In the genomic region with DNA sequence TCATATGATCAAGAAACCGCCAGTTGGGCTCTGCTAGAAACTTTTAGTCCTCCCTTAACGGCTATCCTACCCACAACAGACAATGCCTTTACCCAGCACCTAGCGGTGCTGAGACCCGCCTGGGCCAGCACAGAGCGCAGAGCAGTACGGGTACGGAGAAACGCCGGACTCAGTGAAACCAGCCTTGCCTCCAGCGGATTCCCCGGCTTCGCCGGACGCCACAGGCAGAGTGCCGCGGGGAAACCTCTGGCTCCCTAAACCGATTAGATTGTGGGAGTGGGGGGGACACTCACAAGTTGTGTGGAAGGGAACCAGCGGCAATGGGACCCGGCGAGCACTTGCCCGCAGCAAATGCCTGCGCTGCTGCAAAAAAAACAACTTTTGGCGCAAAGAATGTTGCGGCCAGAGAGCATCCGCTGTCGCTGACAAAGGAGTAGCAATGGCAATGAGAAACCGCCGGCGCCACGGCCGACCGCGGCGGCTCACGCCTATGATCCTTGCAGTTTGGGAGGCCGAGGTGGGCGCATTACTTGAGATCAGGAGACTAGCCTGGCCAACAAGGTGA, we compare ENCODE assay signal across 9 cellular contexts.
A peak's percentile ranks its signal among the peaks of the same experiment; 100 is the strongest.
DNase-seq lines count a peak whose midpoint lies in the region; ATAC-seq, FAIRE-seq and TF ChIP-seq lines count a peak whose summit lies in the region.
"Had no signal": no experiment of that assay in that cellular context is flagged by ENCODE, and none has a peak within 500 bp of the region (broad histone marks: within the 10 kb centered on the region; RNA-seq: fewer than 3 reads in every experiment).

No MANE protein-coding gene starts in this region.

- CTCF ChIA-PET in A549 (lab: Yijun Ruan, JAX), result interaction anchor here (1.8 to 1.9 kb wide), 2 partner anchors 20 to 29 kb away, joined by 5 to 6 read pairs; no protein-coding TSS in a partner anchor

- ATAC-seq in A549 (no peak), HG03196 (IDR thresholded peaks at IDR 0.05; ENCODE audit: unreplicated experiment) (peak; percentile 26)

- H3K9me3 ChIP-seq in A549 (peaks cover 35% of the 10 kb centered on the region), osteoblast (ENCODE audit: low read depth, low read length) (peaks cover 7% of the 10 kb centered on the region)

- H3K79me2 ChIP-seq in osteoblast (ENCODE audit: insufficient read depth, low read length), result peaks cover 24% of the 10 kb centered on the region

- TF ChIP-seq POLR2A in A549 (IDR thresholded peaks at IDR 0.05; ENCODE audit: low read length) (no peak), GM18951 (IDR thresholded peaks at IDR 0.05; ENCODE audit: extremely low read depth, insufficient read depth, insufficient read length) (peak; percentile 39)

- no peak for FAIRE-seq in A549 (lab: Jason Lieb, UNC)
- FAIRE-seq: frontal cortex had no signal

- H2AFZ ChIP-seq in osteoblast (ENCODE audit: low read length), result peak overlapping the region; percentile 90

- H3K27ac ChIP-seq in A549, result peak overlapping the region; percentile 95 to 99; a peak in 4 of 6 replicates
- H3K27ac ChIP-seq in dorsolateral prefrontal cortex, result peak overlapping the region in 7 of 59 donors; percentile 53 to 88 (median 80)
- peak overlapping the region; percentile 91 for H3K27ac ChIP-seq in osteoblast (ENCODE audit: low read depth, low read length)
- H3K27ac ChIP-seq in urinary bladder (ENCODE audit: low read depth), result peak overlapping the region; percentile 42

- H3K4me2 ChIP-seq in A549 (no peak overlapping the region), osteoblast (ENCODE audit: insufficient read depth, low read length) (peak overlapping the region; percentile 90)

- 96% methylated on average over 37 of the region's 37 CpGs for WGBS in A549 (ENCODE audit: missing lambda C conversion rate)
- 1% methylated on average over 37 of the region's 37 CpGs for WGBS in urinary bladder

- no peaks in the 10 kb centered on the region for H3K36me3 ChIP-seq in osteoblast (ENCODE audit: insufficient read depth, low read length)
- no peaks in the 10 kb centered on the region for H3K36me3 ChIP-seq in urinary bladder (ENCODE audit: insufficient read depth)

- TF ChIP-seq CTCF in A549 (IDR thresholded peaks at IDR 0.05), result no peak
- TF ChIP-seq CTCF in dorsolateral prefrontal cortex (IDR thresholded peaks at IDR 0.05 in 54 of 56, conservative IDR thresholded peaks at IDR 0.05 in 2 of 56; ENCODE audit: low read depth in 1 of 56, partially characterized antibody in 56 of 56), result no peak
- TF ChIP-seq CTCF in osteoblast (IDR thresholded peaks at IDR 0.05; ENCODE audit: extremely low read depth, low read depth, low read length), result no peak

- H3K4me1 ChIP-seq in A549 (peaks cover 19% of the 10 kb centered on the region), osteoblast (ENCODE audit: insufficient read depth, low read length) (peaks cover 15% of the 10 kb centered on the region), urinary bladder (ENCODE audit: insufficient read depth) (no peaks in the 10 kb centered on the region)

- no peak for TF ChIP-seq RAD21 in A549 (conservative IDR thresholded peaks at IDR 0.05 in 1 of 2, IDR thresholded peaks at IDR 0.05 in 1 of 2)

- intact Hi-C loops in dorsolateral prefrontal cortex (cut with DNase I), result loop anchor here (5.0 kb wide), 1 partner anchor 40 kb away; no protein-coding TSS in a partner anchor

- DNase-seq in A549 (ENCODE audit: low read depth in 1 of 2, low spot score in 1 of 2) (no peak), dorsolateral prefrontal cortex (no peak), osteoblast (ENCODE audit: insufficient read length, low spot score, missing footprints) (peak; percentile 79), UCSD-AML1 (lab: John Stamatoyannopoulos, UW; ENCODE audit: unreplicated experiment) (no peak)
- DNase-seq in activated CD4-positive, alpha-beta T cell treated with anti-CD3 and anti-CD28 coated beads for 1 hour, result peak; percentile 23

- in situ Hi-C loops in GM18951 (cut with MboI; ENCODE audit: low sequenced_read_pairs, unreplicated experiment), result no loop called here

- H4K20me1 ChIP-seq in osteoblast (ENCODE audit: insufficient read depth, low read length), result no peaks in the 10 kb centered on the region

- no peak for TF ChIP-seq EP300 in A549 (IDR thresholded peaks at IDR 0.05)

- H3K27me3 ChIP-seq in dorsolateral prefrontal cortex (peaks cover 16 to 99% (median 80%) of the 10 kb centered on the region in 45 donors), osteoblast (ENCODE audit: insufficient read depth, low read length) (no peaks in the 10 kb centered on the region)

- H3K4me3 ChIP-seq in A549 (no peak overlapping the region), dorsolateral prefrontal cortex (peak overlapping the region in 58 of 59 donors; percentile 3 to 67 (median 48)), osteoblast (ENCODE audit: insufficient read depth, low read length) (peak overlapping the region; percentile 76), urinary bladder (ENCODE audit: low read depth, low read length) (peak overlapping the region; percentile 54)

- POLR2A ChIA-PET in A549 (lab: Yijun Ruan, JAX), result no interaction called here

TF ChIP-seq in A549, 52 proteins besides CTCF, POLR2A, EP300 and RAD21:
- TF ChIP-seq, protein P1, sequence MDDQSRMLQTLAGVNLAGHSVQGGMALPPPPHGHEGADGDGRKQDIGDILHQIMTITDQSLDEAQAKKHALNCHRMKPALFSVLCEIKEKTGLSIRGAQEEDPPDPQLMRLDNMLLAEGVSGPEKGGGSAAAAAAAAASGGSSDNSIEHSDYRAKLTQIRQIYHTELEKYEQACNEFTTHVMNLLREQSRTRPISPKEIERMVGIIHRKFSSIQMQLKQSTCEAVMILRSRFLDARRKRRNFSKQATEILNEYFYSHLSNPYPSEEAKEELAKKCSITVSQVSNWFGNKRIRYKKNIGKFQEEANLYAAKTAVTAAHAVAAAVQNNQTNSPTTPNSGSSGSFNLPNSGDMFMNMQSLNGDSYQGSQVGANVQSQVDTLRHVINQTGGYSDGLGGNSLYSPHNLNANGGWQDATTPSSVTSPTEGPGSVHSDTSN (IDR thresholded peaks at IDR 0.05), result no peak
- no peak for TF ChIP-seq GATA3 (IDR thresholded peaks at IDR 0.05; ENCODE audit: borderline replicate concordance)
- no peak for TF ChIP-seq ZFP36 (IDR thresholded peaks at IDR 0.05; ENCODE audit: borderline replicate concordance, partially characterized antibody)
- TF ChIP-seq EHMT2 (IDR thresholded peaks at IDR 0.05; ENCODE audit: low read depth), result no peak
- TF ChIP-seq ESRRA (IDR thresholded peaks at IDR 0.05; ENCODE audit: borderline replicate concordance, low read length), result no peak
- no peak for TF ChIP-seq NPAS2 (CRISPR knock-in tag; IDR thresholded peaks at IDR 0.05; ENCODE audit: borderline replicate concordance)
- TF ChIP-seq RCOR1 (IDR thresholded peaks at IDR 0.05; ENCODE audit: low read depth, low read length), result no peak
- no peak for TF ChIP-seq BHLHE40 (IDR thresholded peaks at IDR 0.05; ENCODE audit: low read depth, low read length)
- no peak for TF ChIP-seq HEYL (CRISPR knock-in tag; IDR thresholded peaks at IDR 0.05)
- TF ChIP-seq MYC (IDR thresholded peaks at IDR 0.05; ENCODE audit: borderline replicate concordance, low read length), result no peak
- TF ChIP-seq POLR2AphosphoS2 (conservative IDR thresholded peaks at IDR 0.05; ENCODE audit: low read length), result no peak
- TF ChIP-seq CBX8 (IDR thresholded peaks at IDR 0.05), result no peak
- TF ChIP-seq RNF2 (IDR thresholded peaks at IDR 0.05; ENCODE audit: borderline replicate concordance, low read depth), result no peak
- no peak for TF ChIP-seq ZC3H11A (IDR thresholded peaks at IDR 0.05)

Comparison
In these comparisons a context has a peak if more than half of its experiments do, and no peak if none do; other contexts are left out.
1. DNase-seq: peak in activated CD4-positive, alpha-beta T cell treated with anti-CD3 and anti-CD28 coated beads for 1 hour (single experiment) and osteoblast (single experiment); none in A549 (0 of 2), dorsolateral prefrontal cortex (0 of 10) and UCSD-AML1 (single experiment).